25 cellular contexts compared by ENCODE assay signal in genomic region chr2:177721815-177722552, GRCh38.
"Had no signal": no experiment of that assay in that cellular context is flagged by ENCODE, and none has a peak within 500 bp of the region (broad histone marks: within the 10 kb centered on the region; RNA-seq: fewer than 3 reads in every experiment).

No MANE protein-coding gene starts in this region.

- H3K27ac ChIP-seq: adrenal gland, ascending aorta, brain microvascular endothelial cell, foreskin keratinocyte, hepatocyte, parathyroid adenoma, right lobe of liver, suprapubic skin, tibial nerve had no signal

- H3K4me1 Mint-ChIP-seq: stimulated activated effector memory CD8-positive, alpha-beta T cell treated with anti-CD3 and anti-CD28 coated beads, Interleukin-12 subunit alpha, Interleukin-12 subunit beta, amount 100 ng/mL, for 72 hours; stimulated activated naive CD8-positive, alpha-beta T cell treated with anti-CD3 and anti-CD28 coated beads, Interleukin-15, amount 100 ng/mL, for 72 hours had no signal

- H3K36me3 Mint-ChIP-seq: activated naive CD4-positive, alpha-beta T cell treated with anti-CD3 and anti-CD28 coated beads, Interleukin-2, amount 50 U/mL, for 72 hours; stimulated activated effector memory CD8-positive, alpha-beta T cell treated with anti-CD3 and anti-CD28 coated beads, Interleukin-12 subunit alpha, Interleukin-12 subunit beta, amount 100 ng/mL, for 72 hours had no signal

- H3K27ac Mint-ChIP-seq: activated naive CD4-positive, alpha-beta T cell treated with anti-CD3 and anti-CD28 coated beads, Interleukin-2, amount 50 U/mL, for 72 hours; activated T-cell treated with anti-CD3 and anti-CD28 coated beads, Interleukin-2, amount 50 U/mL, for 24 hours; activated T-helper 17 cell treated with anti-CD3 and anti-CD28 coated beads, Interleukin-2, amount 50 U/mL, for 72 hours; stimulated activated effector memory CD8-positive, alpha-beta T cell treated with anti-CD3 and anti-CD28 coated beads, Interleukin-12 subunit alpha, Interleukin-12 subunit beta, amount 100 ng/mL, for 72 hours; stimulated activated naive CD8-positive, alpha-beta T cell treated with anti-CD3 and anti-CD28 coated beads, Interleukin-15, amount 100 ng/mL, for 72 hours had no signal

- H3K9me3 Mint-ChIP-seq: activated naive CD4-positive, alpha-beta T cell treated with anti-CD3 and anti-CD28 coated beads, Interleukin-2, amount 50 U/mL, for 72 hours; activated T-cell treated with anti-CD3 and anti-CD28 coated beads, Interleukin-2, amount 50 U/mL, for 24 hours; activated T-helper 17 cell treated with anti-CD3 and anti-CD28 coated beads, Interleukin-2, amount 50 U/mL, for 72 hours; stimulated activated effector memory CD8-positive, alpha-beta T cell treated with anti-CD3 and anti-CD28 coated beads, Interleukin-12 subunit alpha, Interleukin-12 subunit beta, amount 100 ng/mL, for 72 hours; stimulated activated naive CD8-positive, alpha-beta T cell treated with anti-CD3 and anti-CD28 coated beads, Interleukin-15, amount 100 ng/mL, for 72 hours had no signal

- DNase-seq: activated CD4-positive, alpha-beta T cell treated with anti-CD3 and anti-CD28 coated beads for 1 hour; activated CD4-positive, alpha-beta T cell treated with anti-CD3 and anti-CD28 coated beads, Interleukin-2, amount 50 U/mL, for 1 hour; activated CD8-positive, alpha-beta memory T cell treated with anti-CD3 and anti-CD28 coated beads for 24 hours; activated CD8-positive, alpha-beta memory T cell treated with anti-CD3 and anti-CD28 coated beads, Interleukin-2, amount 50 U/mL, for 4 hours; activated T-cell treated with anti-CD3 and anti-CD28 coated beads, Interleukin-2, amount 50 U/mL, for 24 hours; adrenal gland; brain microvascular endothelial cell; caudate nucleus; dermis blood vessel endothelial cell; effector CD8-positive, alpha-beta T cell; foreskin keratinocyte; left ventricle myocardium superior; nucleus accumbens; right lobe of liver; small intestine; stimulated activated CD4-positive, alpha-beta T cell treated with anti-CD3 and anti-CD28 coated beads, Interleukin-2, amount 100 ng/mL, for 24 hours; stimulated activated naive CD8-positive, alpha-beta T cell treated with anti-CD3 and anti-CD28 coated beads, Interleukin-15, amount 100 ng/mL, for 72 hours had no signal

- H3K4me3 Mint-ChIP-seq: activated T-cell treated with anti-CD3 and anti-CD28 coated beads, Interleukin-2, amount 50 U/mL, for 24 hours; activated T-helper 17 cell treated with anti-CD3 and anti-CD28 coated beads, Interleukin-2, amount 50 U/mL, for 72 hours; stimulated activated effector memory CD8-positive, alpha-beta T cell treated with anti-CD3 and anti-CD28 coated beads, Interleukin-12 subunit alpha, Interleukin-12 subunit beta, amount 100 ng/mL, for 72 hours; stimulated activated naive CD8-positive, alpha-beta T cell treated with anti-CD3 and anti-CD28 coated beads, Interleukin-15, amount 100 ng/mL, for 72 hours had no signal
